1 cellular context compared by ENCODE assay signal in the genomic region with DNA sequence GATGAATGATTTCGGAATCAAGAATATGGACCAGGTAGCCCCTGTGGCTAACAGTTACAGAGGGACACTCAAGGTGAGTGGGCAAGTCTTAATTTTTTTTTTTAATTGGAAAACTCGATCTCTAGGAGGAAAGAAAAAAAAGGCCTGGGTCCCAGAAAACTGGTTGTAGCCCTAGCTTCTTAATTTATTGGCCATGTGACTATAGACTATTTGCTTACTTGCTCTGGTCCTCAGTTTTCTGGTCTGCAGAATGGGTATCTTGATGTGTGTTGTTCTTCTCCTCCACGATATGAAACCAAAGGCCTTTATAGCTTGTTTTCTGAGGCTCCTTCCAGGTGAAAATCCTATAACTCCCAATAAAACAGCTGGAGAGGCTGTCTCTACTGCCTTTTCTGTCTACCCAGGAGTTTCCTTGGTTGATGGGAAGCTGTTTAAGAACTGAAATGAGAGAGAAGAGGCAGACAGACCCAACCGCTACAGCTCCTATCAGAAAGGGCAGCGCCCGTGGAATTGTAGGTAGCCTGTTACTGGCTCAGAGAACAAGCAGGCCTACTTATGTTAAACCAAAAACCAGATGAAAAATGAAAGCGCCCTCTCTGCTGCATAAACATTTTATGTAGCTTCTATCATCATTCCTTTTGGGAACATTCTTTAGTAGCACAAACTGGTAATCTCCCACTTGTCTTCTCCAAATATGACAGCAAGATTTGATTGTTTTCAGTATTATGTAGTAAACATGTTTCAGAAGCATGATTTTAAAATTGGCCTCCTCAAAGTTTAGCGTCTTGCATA.
TF ChIP-seq lines count a peak whose summit lies in the region.

No MANE protein-coding gene starts in this region.

TF ChIP-seq in endothelial cell of umbilical vein, 7 proteins besides CTCF, POLR2A, EP300 and RAD21 (continued from another document):
- TF ChIP-seq, protein P1, sequence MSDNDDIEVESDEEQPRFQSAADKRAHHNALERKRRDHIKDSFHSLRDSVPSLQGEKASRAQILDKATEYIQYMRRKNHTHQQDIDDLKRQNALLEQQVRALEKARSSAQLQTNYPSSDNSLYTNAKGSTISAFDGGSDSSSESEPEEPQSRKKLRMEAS (IDR thresholded peaks at IDR 0.05; ENCODE audit: insufficient read depth, insufficient read length) = no peak
